ENCODE assay signal across 7 cellular contexts in genomic region chr9:37471942-37472679, GRCh38. TPM values are rescaled to one million over a fixed set of nuclear protein-coding genes. Genes with fewer than 3 reads are reported as not detected.
DNase-seq lines count a peak whose midpoint lies in the region; ATAC-seq and TF ChIP-seq lines count a peak whose summit lies in the region.

No MANE protein-coding gene starts in this region.

- no peak for TF ChIP-seq CTCF in fibroblast of lung (conservative IDR thresholded peaks at IDR 0.05 in 1 of 2, IDR thresholded peaks at IDR 0.05 in 1 of 2; ENCODE audit: low read depth in 1 of 2, low read length in 2 of 2)
- no peak for TF ChIP-seq CTCF in nephron (IDR thresholded peaks at IDR 0.05; ENCODE audit: unreplicated experiment in 3 of 3)

- peaks cover 13% of the 10 kb centered on the region for H3K4me1 Mint-ChIP-seq in nephron

- peak overlapping the region; percentile 49 for H3K4me2 ChIP-seq in fibroblast of lung (ENCODE audit: extremely low read depth, insufficient read depth, low read length)

- DNase-seq in H7 (peak; percentile 76), SW 1271 (lab: John Stamatoyannopoulos, UW) (peak; percentile 85 to 96), fibroblast of lung (ENCODE audit: low read depth in 2 of 2) (peak; percentile 74 to 97), C1 segment of cervical spinal cord (lab: John Stamatoyannopoulos, UW) (no peak), NCI-H1105 (lab: John Stamatoyannopoulos, UW) (no peak)

- H3K27ac ChIP-seq in fibroblast of lung (ENCODE audit: insufficient read depth, low read length): peak overlapping the region; percentile 71

- no peaks in the 10 kb centered on the region for H3K9me3 ChIP-seq in fibroblast of lung (ENCODE audit: control insufficient read depth, insufficient read depth, low read depth, low read length)

- H2AFZ ChIP-seq in fibroblast of lung (ENCODE audit: low read length): no peak overlapping the region

- peaks cover 15% of the 10 kb centered on the region for H3K27me3 Mint-ChIP-seq in nephron (ENCODE audit: low read depth)

- H3K27me3 ChIP-seq in H7 (ENCODE audit: control insufficient read depth, insufficient read depth, low read length): no peaks in the 10 kb centered on the region
- no peaks in the 10 kb centered on the region for H3K27me3 ChIP-seq in fibroblast of lung (ENCODE audit: control insufficient read depth, insufficient read depth, low read length)

- peak overlapping the region; percentile 11 for H3K9ac ChIP-seq in fibroblast of lung (ENCODE audit: insufficient read depth, low read length)

- no peaks in the 10 kb centered on the region for H3K79me2 ChIP-seq in fibroblast of lung (ENCODE audit: control insufficient read depth, insufficient read depth, low read length)

- no peak for ATAC-seq in GM21367 (IDR thresholded peaks at IDR 0.05; ENCODE audit: unreplicated experiment)

- no peaks in the 10 kb centered on the region for H3K36me3 ChIP-seq in H7 (replicated peaks; ENCODE audit: control insufficient read depth, insufficient read depth, low read length)
- H3K36me3 ChIP-seq in fibroblast of lung (ENCODE audit: control insufficient read depth, insufficient read depth, low read length): no peaks in the 10 kb centered on the region

- peaks cover 7% of the 10 kb centered on the region for H3K9me3 Mint-ChIP-seq in nephron

- H4K20me1 ChIP-seq in fibroblast of lung (ENCODE audit: control insufficient read depth, extremely low read depth, insufficient read depth, low read length): no peaks in the 10 kb centered on the region

- H3K4me3 ChIP-seq in H7 (ENCODE audit: insufficient read depth, low read depth, low read length) (no peak overlapping the region; the same call in 1 of the 2 replicates), fibroblast of lung (replicated peaks in 1 of 4; ENCODE audit: control extremely low read depth in 1 of 4, insufficient read depth in 1 of 4, low read depth in 3 of 4, low read length in 4 of 4) (peak overlapping the region; percentile 16 to 68 (median 31))

- H3K36me3 Mint-ChIP-seq in nephron (ENCODE audit: low read depth): no peaks in the 10 kb centered on the region

- H3K27ac Mint-ChIP-seq in nephron: peak overlapping the region; percentile 96 to 98 (median 97)

- H3K4me1 ChIP-seq in fibroblast of lung (ENCODE audit: control insufficient read depth, extremely low read depth, insufficient read depth, low read length): no peaks in the 10 kb centered on the region

- H3K4me3 Mint-ChIP-seq in nephron: peak overlapping the region; percentile 65 to 76 (median 70)

RNA-seq across cellular contexts. Expression of gene ZBTB5, which starts 6.9 kb away (rescaled TPM):
- total RNA-seq in H7 (2014; rRNA removed; shearing (Covaris generic)): 15.6 and 18.3 TPM in 2 replicates
- total RNA-seq in fibroblast of lung: 5.1 and 5.6 TPM in 2 replicates
- 5.7 and 7.3 TPM in 2 replicates for polyA plus RNA-seq in fibroblast of lung
- polyA plus RNA-seq in fibroblast of lung (2012): 2.4 and 3.6 TPM in 2 replicates
- polyA minus RNA-seq in fibroblast of lung (ENCODE audit: low replicate concordance): 9.1 and 11.2 TPM in 2 replicates

RNA-seq across cellular contexts. Expression of gene POLR1E, which starts 13.6 kb away (rescaled TPM):
- total RNA-seq in H7 (2014; rRNA removed; shearing (Covaris generic)): 33.5 and 41.3 TPM in 2 replicates
- total RNA-seq in fibroblast of lung: 31.7 and 43.7 TPM in 2 replicates
- polyA plus RNA-seq in fibroblast of lung: 30.9 and 59.2 TPM in 2 replicates
- 23.8 and 48.0 TPM in 2 replicates for polyA plus RNA-seq in fibroblast of lung (2012)
- 14.1 and 25.7 TPM in 2 replicates for polyA minus RNA-seq in fibroblast of lung (ENCODE audit: low replicate concordance)

RNA-seq across cellular contexts. Expression of gene GRHPR, which starts 49.6 kb away (rescaled TPM):
- total RNA-seq in H7 (2014; rRNA removed; shearing (Covaris generic)): 151 and 170 TPM in 2 replicates
- 107 and 108 TPM in 2 replicates for total RNA-seq in fibroblast of lung
- 107 and 108 TPM in 2 replicates for polyA plus RNA-seq in fibroblast of lung
- polyA plus RNA-seq in fibroblast of lung (2012): 123 and 126 TPM in 2 replicates
- polyA minus RNA-seq in fibroblast of lung (ENCODE audit: low replicate concordance): 158 and 160 TPM in 2 replicates

Comparison
In these comparisons a context has a peak if more than half of its experiments do, and no peak if none do; other contexts are left out.
1. DNase-seq: peak in H7 (single experiment), SW 1271 (2 of 2) and fibroblast of lung (2 of 2); none in C1 segment of cervical spinal cord (0 of 14) and NCI-H1105 (single experiment).